In genomic region chr5:126858441-126858840, GRCh38 we compare ENCODE assay signal across 17 cellular contexts.
A peak's percentile ranks its signal among the peaks of the same experiment; 100 is the strongest.
DNase-seq lines count a peak whose midpoint lies in the region; ATAC-seq, FAIRE-seq and TF ChIP-seq lines count a peak whose summit lies in the region.
"Had no signal": no experiment of that assay in that cellular context is flagged by ENCODE, and none has a peak within 500 bp of the region (broad histone marks: within the 10 kb centered on the region; RNA-seq: fewer than 3 reads in every experiment).

No MANE protein-coding gene starts in this region.

- H2AFZ ChIP-seq in mammary epithelial cell (ENCODE audit: low read depth, low read length) (peak overlapping the region; percentile 76), keratinocyte (ENCODE audit: control insufficient read depth, low read length) (no peak overlapping the region), smooth muscle cell (ENCODE audit: low read depth) (no peak overlapping the region), PC-9 (no peak overlapping the region)

- peak; percentile 57 to 74 for TF ChIP-seq CTCF in mammary epithelial cell (conservative IDR thresholded peaks at IDR 0.05 in 1 of 2, IDR thresholded peaks at IDR 0.05 in 1 of 2; ENCODE audit: extremely low read depth in 1 of 2, insufficient read depth in 1 of 2, low read depth in 1 of 2, low read length in 2 of 2)
- no peak for TF ChIP-seq CTCF in breast epithelium (IDR thresholded peaks at IDR 0.05)
- TF ChIP-seq CTCF in esophagus muscularis mucosa (IDR thresholded peaks at IDR 0.05), result no peak
- TF ChIP-seq CTCF in keratinocyte (optimal IDR thresholded peaks at IDR 0.05 in 1 of 3, IDR thresholded peaks at IDR 0.05 in 1 of 3, conservative IDR thresholded peaks at IDR 0.05 in 1 of 3; ENCODE audit: extremely low read depth in 1 of 3, insufficient read depth in 2 of 3, low read length in 3 of 3), result peak; percentile 39 to 67 (median 42)
- peak; percentile 13 for TF ChIP-seq CTCF in smooth muscle cell (IDR thresholded peaks at IDR 0.05; ENCODE audit: borderline replicate concordance, insufficient read depth, poor library complexity, severe bottlenecking)
- TF ChIP-seq CTCF in PC-9 (conservative IDR thresholded peaks at IDR 0.05), result no peak

- no TSS peak for BruUV-seq in mammary epithelial cell (replicated peaks; lab: Mats Ljungman, UMichigan)
- BruUV-seq in PC-9 (replicated peaks; lab: Mats Ljungman, UMichigan), result no TSS peak

- ATAC-seq in sciatic nerve, result no peak

- FAIRE-seq in keratinocyte (lab: Jason Lieb, UNC), result no peak

- TF ChIP-seq POLR2A in breast epithelium (IDR thresholded peaks at IDR 0.05) (no peak), esophagus muscularis mucosa (IDR thresholded peaks at IDR 0.05; ENCODE audit: low read depth) (no peak)

- H3K4me2 ChIP-seq in mammary epithelial cell (ENCODE audit: insufficient read depth, low read depth, low read length) (no peak overlapping the region), keratinocyte (ENCODE audit: control insufficient read depth, extremely low read depth, insufficient read depth, low read depth, low read length) (no peak overlapping the region), smooth muscle cell (peak overlapping the region; percentile 19), PC-9 (no peak overlapping the region)
- H3K4me2 ChIP-seq: BLaER1 had no signal

- H3K9ac ChIP-seq in mammary epithelial cell (ENCODE audit: insufficient read depth, low read length) (no peak overlapping the region), keratinocyte (ENCODE audit: control insufficient read depth, extremely low read depth, insufficient read depth, low read length) (no peak overlapping the region), smooth muscle cell (ENCODE audit: low read depth) (no peak overlapping the region)
- H3K9ac ChIP-seq: BLaER1 had no signal

- H3K27ac ChIP-seq in mammary epithelial cell (ENCODE audit: insufficient read depth, low read depth, low read length) (no peak overlapping the region), breast epithelium (peak overlapping the region in 1 of 2 donors; percentile 43), esophagus muscularis mucosa (replicated peaks in 1 of 4) (no peak overlapping the region), keratinocyte (ENCODE audit: control insufficient read depth, insufficient read depth, low read length) (no peak overlapping the region), smooth muscle cell (ENCODE audit: low read depth) (no peak overlapping the region), PC-9 (no peak overlapping the region)
- H3K27ac ChIP-seq: 22Rv1, BLaER1 had no signal

- no peaks in the 10 kb centered on the region for H3K79me2 ChIP-seq in mammary epithelial cell (ENCODE audit: insufficient read depth, low read length)
- H3K79me2 ChIP-seq in keratinocyte (ENCODE audit: control insufficient read depth, insufficient read depth, low read length), result no peaks in the 10 kb centered on the region
- no peaks in the 10 kb centered on the region for H3K79me2 ChIP-seq in smooth muscle cell (ENCODE audit: low read depth)
- H3K79me2 ChIP-seq in PC-9 (ENCODE audit: low read depth), result no peaks in the 10 kb centered on the region

- CTCF ChIA-PET in mammary epithelial cell (lab: Charles Lee; ENCODE audit: low non-redundant PET), result interaction anchor here (0.6 kb wide), 1 partner anchor 170 kb away, joined by 7 read pairs; no protein-coding TSS in a partner anchor
- CTCF ChIA-PET in PC-9 (lab: Charles Lee), result no interaction called here

- WGBS in mammary epithelial cell (ENCODE audit: low coverage, missing lambda C conversion rate), result 5% methylated on average over 6 of the region's 11 CpGs
- WGBS in esophagus muscularis mucosa, result 92% methylated on average over 10 of the region's 11 CpGs
- WGBS in smooth muscle cell (ENCODE audit: low lambda C conversion rate), result 60% methylated on average over 11 of the region's 11 CpGs

- peak; percentile 60 for DNase-seq in mammary epithelial cell
- DNase-seq in breast epithelium (ENCODE audit: low spot score in 2 of 2), result no peak
- peak; percentile 42 for DNase-seq in esophagus muscularis mucosa (ENCODE audit: extremely low spot score)
- DNase-seq in keratinocyte (ENCODE audit: low read depth, low spot score), result peak; percentile 7
- no peak for DNase-seq in smooth muscle cell (lab: John Stamatoyannopoulos, UW; ENCODE audit: unreplicated experiment)
- no peak for DNase-seq in PC-9
- no peak for DNase-seq in amniotic stem cell (lab: John Stamatoyannopoulos, UW)
- no peak for DNase-seq in sciatic nerve (ENCODE audit: low spot score)
- DNase-seq: CD8-positive, alpha-beta memory T cell; DND-41; GF-D8; KBM-7; NCI-H1092 treated with DMSO at 0.1 percent for 48 hours; NCI-H187 treated with DMSO at 0.1 percent for 48 hours; NCI-H82 had no signal

- H3K36me3 ChIP-seq in mammary epithelial cell (ENCODE audit: insufficient read depth, low read length) (no peaks in the 10 kb centered on the region), breast epithelium (no peaks in the 10 kb centered on the region), esophagus muscularis mucosa (no peaks in the 10 kb centered on the region), keratinocyte (ENCODE audit: control insufficient read depth in 2 of 2, extremely low read depth in 1 of 2, insufficient read depth in 2 of 2, low read length in 2 of 2) (no peaks in the 10 kb centered on the region), smooth muscle cell (ENCODE audit: low read depth) (no peaks in the 10 kb centered on the region), PC-9 (ENCODE audit: low read depth) (no peaks in the 10 kb centered on the region)

- H3K27me3 ChIP-seq in mammary epithelial cell (ENCODE audit: insufficient read depth, low read length) (no peaks in the 10 kb centered on the region), breast epithelium (no peaks in the 10 kb centered on the region), esophagus muscularis mucosa (peaks cover 0 to 9% (median 0%) of the 10 kb centered on the region in 4 donors), keratinocyte (ENCODE audit: control insufficient read depth, extremely low read depth, insufficient read depth, low read length) (no peaks in the 10 kb centered on the region), smooth muscle cell (ENCODE audit: low read depth) (no peaks in the 10 kb centered on the region), PC-9 (ENCODE audit: insufficient read depth, low read depth) (no peaks in the 10 kb centered on the region)
- H3K27me3 ChIP-seq: BLaER1 had no signal

- no peak for TF ChIP-seq EP300 in esophagus muscularis mucosa (IDR thresholded peaks at IDR 0.05)

- dilution Hi-C loops in mammary epithelial cell (cut with HindIII; ENCODE audit: low sequenced_read_pairs) (no loop called here), keratinocyte (cut with MboI; ENCODE audit: extremely low pct_ligation_motif_present, low sequenced_read_pairs) (no loop called here)

- no peaks in the 10 kb centered on the region for H4K20me1 ChIP-seq in mammary epithelial cell (ENCODE audit: insufficient read depth, low read length)
- no peaks in the 10 kb centered on the region for H4K20me1 ChIP-seq in keratinocyte (ENCODE audit: control insufficient read depth, extremely low read depth, insufficient read depth, low read length)
- H4K20me1 ChIP-seq in smooth muscle cell (ENCODE audit: low read depth), result no peaks in the 10 kb centered on the region
- H4K20me1 ChIP-seq in PC-9 (ENCODE audit: insufficient read depth), result no peaks in the 10 kb centered on the region
- H4K20me1 ChIP-seq: BLaER1 had no signal

- in situ Hi-C loops in mammary epithelial cell (cut with MboI; ENCODE audit: low sequenced_read_pairs in 2 of 2), result loop anchor here in 1 of 2 donors (10.0 to 25.0 kb wide), 2 partner anchors 436 to 629 kb away; partner anchors contain the start of gene MEGF10

- H3K4me1 ChIP-seq in mammary epithelial cell (ENCODE audit: insufficient read depth, low read length), result peaks cover 5% of the 10 kb centered on the region
- no peaks in the 10 kb centered on the region for H3K4me1 ChIP-seq in breast epithelium
- peaks cover 10 to 12% (median 10%) of the 10 kb centered on the region in 4 donors for H3K4me1 ChIP-seq in esophagus muscularis mucosa
- peaks cover 4% of the 10 kb centered on the region for H3K4me1 ChIP-seq in keratinocyte (ENCODE audit: control insufficient read depth, extremely low read depth, insufficient read depth, low read length)
- peaks cover 4% of the 10 kb centered on the region for H3K4me1 ChIP-seq in smooth muscle cell (ENCODE audit: low read depth)
- H3K4me1 ChIP-seq in PC-9 (replicated peaks; ENCODE audit: insufficient read depth), result no peaks in the 10 kb centered on the region

- H3F3A ChIP-seq in smooth muscle cell (ENCODE audit: low read depth) (peaks cover 6% of the 10 kb centered on the region), PC-9 (ENCODE audit: insufficient read depth, low read depth) (no peaks in the 10 kb centered on the region)

- H3K9me3 ChIP-seq in mammary epithelial cell (replicated peaks; ENCODE audit: insufficient read depth, low read length) (no peaks in the 10 kb centered on the region), breast epithelium (no peaks in the 10 kb centered on the region), esophagus muscularis mucosa (no peaks in the 10 kb centered on the region), keratinocyte (ENCODE audit: control insufficient read depth, low read depth, low read length) (no peaks in the 10 kb centered on the region), smooth muscle cell (replicated peaks; ENCODE audit: low read depth) (no peaks in the 10 kb centered on the region), PC-9 (ENCODE audit: insufficient read depth, low read depth) (no peaks in the 10 kb centered on the region)

- POLR2A ChIA-PET in PC-9 (lab: Charles Lee; ENCODE audit: unreplicated experiment), result no interaction called here

- intact Hi-C loops in mammary epithelial cell (cut with micrococcal nuclease) (loop anchor here (1.0 to 5.0 kb wide), 2 partner anchors 172 to 454 kb away; partner anchors contain the start of gene MARCHF3), breast epithelium (cut with DNase I; ENCODE audit: low total_unique reads) (no loop called here), esophagus muscularis mucosa (cut with DNase I) (no loop called here), PC-9 (cut with micrococcal nuclease; ENCODE audit: unreplicated experiment) (no loop called here), sciatic nerve (cut with DNase I) (no loop called here)

- H3K4me3 ChIP-seq in mammary epithelial cell (replicated peaks in 1 of 3; ENCODE audit: insufficient read depth in 1 of 3, low read depth in 2 of 3, low read length in 3 of 3) (no peak overlapping the region), breast epithelium (no peak overlapping the region), esophagus muscularis mucosa (no peak overlapping the region), keratinocyte (ENCODE audit: control insufficient read depth in 2 of 3, extremely low read depth in 1 of 3, insufficient read depth in 2 of 3, low read depth in 1 of 3, low read length in 3 of 3) (no peak overlapping the region), smooth muscle cell (no peak overlapping the region), PC-9 (no peak overlapping the region)
- H3K4me3 ChIP-seq: BLaER1 had no signal

- H3K9me2 ChIP-seq in PC-9 (ENCODE audit: insufficient read depth), result no peaks in the 10 kb centered on the region

- H3K9me1 ChIP-seq in keratinocyte (ENCODE audit: control insufficient read depth, extremely low read depth, insufficient read depth, low read length), result no peaks in the 10 kb centered on the region

Comparison
In these comparisons a context has a peak if more than half of its experiments do, and no peak if none do; other contexts are left out.
1. DNase-seq: peak in mammary epithelial cell (single experiment), esophagus muscularis mucosa (single experiment) and keratinocyte (single experiment); none in breast epithelium (0 of 2), smooth muscle cell (single experiment), PC-9 (0 of 2), amniotic stem cell (single experiment) and sciatic nerve (single experiment).
2. CTCF ChIP-seq: peak in mammary epithelial cell (2 of 2), keratinocyte (3 of 3) and smooth muscle cell (single experiment); none in breast epithelium (0 of 3), esophagus muscularis mucosa (0 of 3) and PC-9 (single experiment).